Comparison of ENCODE assay signal across 9 cellular contexts in genomic region chr1:219090618-219091017, GRCh38.
A peak's percentile ranks its signal among the peaks of the same experiment; 100 is the strongest.
DNase-seq lines count a peak whose midpoint lies in the region; ATAC-seq and TF ChIP-seq lines count a peak whose summit lies in the region.
"Had no signal": no experiment of that assay in that cellular context is flagged by ENCODE, and none has a peak within 500 bp of the region (broad histone marks: within the 10 kb centered on the region; RNA-seq: fewer than 3 reads in every experiment).

No MANE protein-coding gene starts in this region.

- H3K9me3 ChIP-seq in DOHH2 (ENCODE audit: control insufficient read depth, insufficient read depth, low read length) = no peaks in the 10 kb centered on the region
- H3K9me3 ChIP-seq in effector memory CD4-positive, alpha-beta T cell (ENCODE audit: control insufficient read depth, low read length) = no peaks in the 10 kb centered on the region

- no peaks in the 10 kb centered on the region; the same call in 1 of the 2 replicates for H3K36me3 ChIP-seq in DOHH2 (ENCODE audit: control insufficient read depth, low read length)
- no peaks in the 10 kb centered on the region for H3K36me3 ChIP-seq in effector memory CD4-positive, alpha-beta T cell (ENCODE audit: control insufficient read depth, insufficient read depth, low read length)

- DNase-seq in NOMO-1 treated with dmso at 0.1 percent for 144 hours (lab: John Stamatoyannopoulos, UW; ENCODE audit: unreplicated experiment) (peak; percentile 6), GM19238 (ENCODE audit: insufficient read length, low spot score) (no peak), NCI-H526 (lab: John Stamatoyannopoulos, UW) (no peak), NCI-H748 (lab: John Stamatoyannopoulos, UW; ENCODE audit: unreplicated experiment) (no peak)
- DNase-seq in effector memory CD4-positive, alpha-beta T cell = no peak
- DNase-seq: activated effector memory CD4-positive, alpha-beta T cell treated with anti-CD3 and anti-CD28 coated beads, Interleukin-2, amount 50 U/mL, for 16 hours had no signal

- no peaks in the 10 kb centered on the region for H3K9me2 ChIP-seq in DOHH2 (replicated peaks; ENCODE audit: control insufficient read depth, low read length)

- ATAC-seq in GM19468 (IDR thresholded peaks at IDR 0.05; ENCODE audit: extremely low read depth, unreplicated experiment) = peak; percentile 86
- peak; percentile 78 for ATAC-seq in HG03064 (IDR thresholded peaks at IDR 0.05; ENCODE audit: low read depth, unreplicated experiment)

- no peaks in the 10 kb centered on the region for H4K20me1 ChIP-seq in DOHH2 (ENCODE audit: control insufficient read depth, insufficient read depth, low read depth, low read length)

- peak overlapping the region; percentile 58 for H3K4me3 ChIP-seq in DOHH2 (ENCODE audit: low read length)
- H3K4me3 ChIP-seq in effector memory CD4-positive, alpha-beta T cell (ENCODE audit: insufficient read depth, low read depth, low read length, poor library complexity, severe bottlenecking) = no peak overlapping the region

- H3K4me1 ChIP-seq in DOHH2 (ENCODE audit: control insufficient read depth, low read length) = peaks cover 49% of the 10 kb centered on the region
- H3K4me1 ChIP-seq in effector memory CD4-positive, alpha-beta T cell (ENCODE audit: control insufficient read depth, insufficient read depth, low read length, poor library complexity, severe bottlenecking) = no peaks in the 10 kb centered on the region

- H3K27me3 ChIP-seq in DOHH2 (ENCODE audit: control insufficient read depth, low read length) = no peaks in the 10 kb centered on the region
- H3K27me3 ChIP-seq in effector memory CD4-positive, alpha-beta T cell (replicated peaks; ENCODE audit: control insufficient read depth, insufficient read depth, low read length, poor library complexity, severe bottlenecking) = no peaks in the 10 kb centered on the region

- H3K27ac ChIP-seq in DOHH2 (ENCODE audit: low read depth, low read length) = peak overlapping the region; percentile 88
- H3K27ac ChIP-seq in effector memory CD4-positive, alpha-beta T cell (ENCODE audit: insufficient read depth, low read length, poor library complexity, severe bottlenecking) = no peak overlapping the region

- TF ChIP-seq CTCF in DOHH2 (IDR thresholded peaks at IDR 0.05; ENCODE audit: low read depth, low read length, poor library complexity, severe bottlenecking) = no peak

- peak overlapping the region; percentile 73 for H3K4me2 ChIP-seq in DOHH2 (ENCODE audit: low read length)

- no peaks in the 10 kb centered on the region for H3K79me2 ChIP-seq in DOHH2 (ENCODE audit: control insufficient read depth, low read length)

- no peaks in the 10 kb centered on the region; the same call in 1 of the 2 replicates for H3F3A ChIP-seq in DOHH2 (ENCODE audit: control insufficient read depth, insufficient read depth)
